In genomic region chr12:74985986-74986319, GRCh38 we compare ENCODE assay signal across 25 cellular contexts.
DNase-seq lines count a peak whose midpoint lies in the region; ATAC-seq and TF ChIP-seq lines count a peak whose summit lies in the region.
"Had no signal": no experiment of that assay in that cellular context is flagged by ENCODE, and none has a peak within 500 bp of the region (broad histone marks: within the 10 kb centered on the region; RNA-seq: fewer than 3 reads in every experiment).

No MANE protein-coding gene starts in this region.

- H3K4me1 Mint-ChIP-seq in activated naive CD4-positive, alpha-beta T cell treated with anti-CD3 and anti-CD28 coated beads for 36 hours (ENCODE audit: low read depth) = no peaks in the 10 kb centered on the region
- no peaks in the 10 kb centered on the region for H3K4me1 Mint-ChIP-seq in activated CD4-positive, alpha-beta memory T cell treated with anti-CD3 and anti-CD28 coated beads for 36 hours (ENCODE audit: low read depth)
- H3K4me1 Mint-ChIP-seq: activated naive CD8-positive, alpha-beta T cell treated with anti-CD3 and anti-CD28 coated beads, Interleukin-2, amount 10 ng/mL, durations not matched to agents 7 days and 5 days; B cell had no signal

- H3K27ac ChIP-seq in lower lobe of right lung (no peak overlapping the region), upper lobe of right lung (no peak overlapping the region)
- H3K27ac ChIP-seq: esophagus muscularis mucosa, Peyer's patch, SJCRH30, tibial artery had no signal

- H3K4me1 ChIP-seq in lower lobe of right lung = no peaks in the 10 kb centered on the region
- no peaks in the 10 kb centered on the region for H3K4me1 ChIP-seq in upper lobe of right lung
- H3K4me1 ChIP-seq: esophagus muscularis mucosa, Peyer's patch, tibial artery had no signal

- peak in 1 of 2 donors; percentile 30 for ATAC-seq in lower lobe of right lung
- ATAC-seq in upper lobe of right lung = peak; percentile 33
- no peak for ATAC-seq in HG03135 (IDR thresholded peaks at IDR 0.05; ENCODE audit: unreplicated experiment)

- intact Hi-C loops in activated naive CD4-positive, alpha-beta T cell treated with anti-CD3 and anti-CD28 coated beads for 36 hours (cut with micrococcal nuclease) = no loop called here
- intact Hi-C loops in lower lobe of right lung (cut with DNase I) = no loop called here
- intact Hi-C loops in upper lobe of right lung (cut with DNase I) = no loop called here
- intact Hi-C loops in activated CD4-positive, alpha-beta memory T cell treated with anti-CD3 and anti-CD28 coated beads for 36 hours (cut with micrococcal nuclease) = no loop called here

- H3K27me3 Mint-ChIP-seq in activated naive CD4-positive, alpha-beta T cell treated with anti-CD3 and anti-CD28 coated beads for 36 hours (ENCODE audit: low read depth) = no peaks in the 10 kb centered on the region
- H3K27me3 Mint-ChIP-seq in activated CD4-positive, alpha-beta memory T cell treated with anti-CD3 and anti-CD28 coated beads for 36 hours = no peaks in the 10 kb centered on the region
- H3K27me3 Mint-ChIP-seq: B cell, progenitor cell of endocrine pancreas had no signal

- peak; percentile 1 for DNase-seq in activated naive CD4-positive, alpha-beta T cell treated with anti-CD3 and anti-CD28 coated beads for 36 hours
- DNase-seq in activated naive CD4-positive, alpha-beta T cell treated with Interleukin-2 at 50 U/mL for 16 hours = no peak
- DNase-seq in NCI-H774 (lab: John Stamatoyannopoulos, UW) (peak; percentile 15), lower lobe of right lung (peak; percentile 25), upper lobe of right lung (peak; percentile 49)
- DNase-seq in activated CD4-positive, alpha-beta memory T cell treated with anti-CD3 and anti-CD28 coated beads for 36 hours = no peak
- DNase-seq in stimulated activated naive CD4-positive, alpha-beta T cell (lab: John Stamatoyannopoulos, UW) = no peak
- DNase-seq: activated CD4-positive, alpha-beta T cell treated with anti-CD3 and anti-CD28 coated beads for 1 hour; activated naive CD8-positive, alpha-beta T cell treated with anti-CD3 and anti-CD28 coated beads, Interleukin-2, amount 10 ng/mL, durations not matched to agents 7 days and 5 days; activated T-cell treated with anti-CD3 and anti-CD28 coated beads for 4 hours; cortex of kidney; DMS79; GDM1; H7; mesendoderm; NCI-H1105 treated with DMSO at 0.1 percent for 48 hours; NCI-H2029 treated with DMSO at 0.1 percent for 48 hours; T-helper 1 cell had no signal

- H3K4me3 ChIP-seq in lower lobe of right lung (no peak overlapping the region), upper lobe of right lung (no peak overlapping the region)
- H3K4me3 ChIP-seq: esophagus muscularis mucosa, Peyer's patch, SJCRH30, tibial artery had no signal

- H3K9me3 Mint-ChIP-seq in activated naive CD4-positive, alpha-beta T cell treated with anti-CD3 and anti-CD28 coated beads for 36 hours = no peaks in the 10 kb centered on the region
- H3K9me3 Mint-ChIP-seq in activated CD4-positive, alpha-beta memory T cell treated with anti-CD3 and anti-CD28 coated beads for 36 hours = no peaks in the 10 kb centered on the region
- H3K9me3 Mint-ChIP-seq: activated naive CD8-positive, alpha-beta T cell treated with anti-CD3 and anti-CD28 coated beads, Interleukin-2, amount 10 ng/mL, durations not matched to agents 7 days and 5 days had no signal

- POLR2A ChIA-PET in activated CD4-positive, alpha-beta memory T cell treated with anti-CD3 and anti-CD28 coated beads for 36 hours (lab: Charles Lee) = no interaction called here

- no peak overlapping the region for H3K27ac Mint-ChIP-seq in activated naive CD4-positive, alpha-beta T cell treated with anti-CD3 and anti-CD28 coated beads for 36 hours
- no peak overlapping the region for H3K27ac Mint-ChIP-seq in activated CD4-positive, alpha-beta memory T cell treated with anti-CD3 and anti-CD28 coated beads for 36 hours
- H3K27ac Mint-ChIP-seq: activated naive CD8-positive, alpha-beta T cell treated with anti-CD3 and anti-CD28 coated beads, Interleukin-2, amount 10 ng/mL, durations not matched to agents 7 days and 5 days; B cell; progenitor cell of endocrine pancreas had no signal

- CTCF ChIA-PET in activated naive CD4-positive, alpha-beta T cell treated with anti-CD3 and anti-CD28 coated beads for 36 hours (lab: Charles Lee) = no interaction called here
- CTCF ChIA-PET in activated CD4-positive, alpha-beta memory T cell treated with anti-CD3 and anti-CD28 coated beads for 36 hours (lab: Charles Lee) = no interaction called here

- no peaks in the 10 kb centered on the region for H3K36me3 Mint-ChIP-seq in activated naive CD4-positive, alpha-beta T cell treated with anti-CD3 and anti-CD28 coated beads for 36 hours (ENCODE audit: low read depth)
- H3K36me3 Mint-ChIP-seq in activated CD4-positive, alpha-beta memory T cell treated with anti-CD3 and anti-CD28 coated beads for 36 hours = no peaks in the 10 kb centered on the region
- H3K36me3 Mint-ChIP-seq: activated naive CD8-positive, alpha-beta T cell treated with anti-CD3 and anti-CD28 coated beads, Interleukin-2, amount 10 ng/mL, durations not matched to agents 7 days and 5 days had no signal

- TF ChIP-seq CTCF in lower lobe of right lung (IDR thresholded peaks at IDR 0.05) = no peak
- TF ChIP-seq CTCF in upper lobe of right lung (IDR thresholded peaks at IDR 0.05) = no peak

- H3K27me3 ChIP-seq in lower lobe of right lung (ENCODE audit: low read depth) (no peaks in the 10 kb centered on the region), upper lobe of right lung (no peaks in the 10 kb centered on the region)
- H3K27me3 ChIP-seq: esophagus muscularis mucosa, Peyer's patch, SJCRH30, tibial artery had no signal

- H3K9me3 ChIP-seq in lower lobe of right lung (no peaks in the 10 kb centered on the region), upper lobe of right lung (no peaks in the 10 kb centered on the region)
- H3K9me3 ChIP-seq: esophagus muscularis mucosa, Peyer's patch, SJCRH30, tibial artery had no signal

- no peak overlapping the region for H3K4me3 Mint-ChIP-seq in activated naive CD4-positive, alpha-beta T cell treated with anti-CD3 and anti-CD28 coated beads for 36 hours
- H3K4me3 Mint-ChIP-seq in activated CD4-positive, alpha-beta memory T cell treated with anti-CD3 and anti-CD28 coated beads for 36 hours = no peak overlapping the region
- H3K4me3 Mint-ChIP-seq: activated naive CD8-positive, alpha-beta T cell treated with anti-CD3 and anti-CD28 coated beads, Interleukin-2, amount 10 ng/mL, durations not matched to agents 7 days and 5 days; B cell had no signal

- H3K36me3 ChIP-seq in lower lobe of right lung (no peaks in the 10 kb centered on the region), upper lobe of right lung (no peaks in the 10 kb centered on the region)
- H3K36me3 ChIP-seq: esophagus muscularis mucosa, Peyer's patch, SJCRH30, tibial artery had no signal

Comparison
In these comparisons a context has a peak if more than half of its experiments do, and no peak if none do; other contexts are left out.
1. DNase-seq: peak in activated naive CD4-positive, alpha-beta T cell treated with anti-CD3 and anti-CD28 coated beads for 36 hours (single experiment), NCI-H774 (single experiment), lower lobe of right lung (single experiment) and upper lobe of right lung (single experiment); none in activated naive CD4-positive, alpha-beta T cell treated with Interleukin-2 at 50 U/mL for 16 hours (single experiment), activated CD4-positive, alpha-beta memory T cell treated with anti-CD3 and anti-CD28 coated beads for 36 hours (single experiment) and stimulated activated naive CD4-positive, alpha-beta T cell (0 of 6).